In genomic region chr10:87816842-87817178, GRCh38 we compare ENCODE assay signal across 8 cellular contexts. TPM values are rescaled to one million over a fixed set of nuclear protein-coding genes. Genes with fewer than 3 reads are reported as not detected.
DNase-seq lines count a peak whose midpoint lies in the region; ATAC-seq and TF ChIP-seq lines count a peak whose summit lies in the region.

No MANE protein-coding gene starts in this region.

- H3K36me3 ChIP-seq in heart left ventricle: peaks cover 0 to 28% (median 16%) of the 10 kb centered on the region in 9 donors
- no peaks in the 10 kb centered on the region for H3K36me3 ChIP-seq in kidney epithelial cell (ENCODE audit: control insufficient read depth, insufficient read depth, low read length)
- no peaks in the 10 kb centered on the region for H3K36me3 ChIP-seq in vagina

- TF ChIP-seq POLR2A in heart left ventricle (IDR thresholded peaks at IDR 0.05) (no peak), vagina (IDR thresholded peaks at IDR 0.05) (no peak)

- peaks cover 0 to 42% (median 26%) of the 10 kb centered on the region in 12 donors for H3K4me1 ChIP-seq in heart left ventricle
- H3K4me1 ChIP-seq in vagina: peaks cover 29% of the 10 kb centered on the region

- H3K27ac ChIP-seq in heart left ventricle: peak overlapping the region in 9 of 12 donors; percentile 81 to 97 (median 92)
- H3K27ac ChIP-seq in vagina: no peak overlapping the region

- POLR2A ChIA-PET in activated CD8-positive, alpha-beta T cell treated with anti-CD3 and anti-CD28 coated beads, Interleukin-2, amount 10 ng/mL, durations not matched to agents 7 days and 5 days (lab: Charles Lee): interaction anchor here (2.3 to 2.8 kb wide), 2 partner anchors 26 to 46 kb away, joined by 6 to 22 read pairs; partner anchors contain the start of genes KLLN and PTEN

- WGBS in heart left ventricle, 4 donors: 49 to 56% (median 51%) methylated on average over 4 of the region's 4 CpGs

- H3K4me3 Mint-ChIP-seq in activated CD8-positive, alpha-beta T cell treated with anti-CD3 and anti-CD28 coated beads, Interleukin-2, amount 10 ng/mL, durations not matched to agents 7 days and 5 days: peak overlapping the region; percentile 99

- H3K27me3 ChIP-seq in heart left ventricle: no peaks in the 10 kb centered on the region
- H3K27me3 ChIP-seq in kidney epithelial cell (ENCODE audit: control insufficient read depth, insufficient read depth, low read length): no peaks in the 10 kb centered on the region
- no peaks in the 10 kb centered on the region for H3K27me3 ChIP-seq in vagina

- TF ChIP-seq CTCF in heart left ventricle (IDR thresholded peaks at IDR 0.05): no peak
- TF ChIP-seq CTCF in kidney epithelial cell (IDR thresholded peaks at IDR 0.05; ENCODE audit: insufficient read depth, low read length, poor library complexity, severe bottlenecking): no peak
- TF ChIP-seq CTCF in vagina (IDR thresholded peaks at IDR 0.05): no peak

- ATAC-seq in heart left ventricle: no peak
- ATAC-seq in activated CD8-positive, alpha-beta T cell treated with anti-CD3 and anti-CD28 coated beads, Interleukin-2, amount 10 ng/mL, durations not matched to agents 7 days and 5 days: no peak

- no peaks in the 10 kb centered on the region for H3K9me3 Mint-ChIP-seq in activated CD8-positive, alpha-beta T cell treated with anti-CD3 and anti-CD28 coated beads, Interleukin-2, amount 10 ng/mL, durations not matched to agents 7 days and 5 days (ENCODE audit: insufficient read depth)

- H3K9me3 ChIP-seq in heart left ventricle (no peaks in the 10 kb centered on the region), vagina (no peaks in the 10 kb centered on the region)

- intact Hi-C loops in heart left ventricle (cut with DNase I): no loop called here
- intact Hi-C loops in cardiac septum (cut with DNase I): loop anchor here (5.0 kb wide), 1 partner anchor 45 kb away; the partner anchor contains the start of genes KLLN and PTEN
- intact Hi-C loops in vagina (cut with DNase I): no loop called here

- H3K4me3 ChIP-seq in heart left ventricle (peak overlapping the region; percentile 58 to 89 (median 79)), kidney epithelial cell (ENCODE audit: low read depth, low read length) (peak overlapping the region; percentile 76), vagina (peak overlapping the region; percentile 83 to 85)

- peaks cover 34% of the 10 kb centered on the region for H3K4me1 Mint-ChIP-seq in activated CD8-positive, alpha-beta T cell treated with anti-CD3 and anti-CD28 coated beads, Interleukin-2, amount 10 ng/mL, durations not matched to agents 7 days and 5 days (ENCODE audit: low read depth)

- peaks cover 29% of the 10 kb centered on the region for H3K36me3 Mint-ChIP-seq in activated CD8-positive, alpha-beta T cell treated with anti-CD3 and anti-CD28 coated beads, Interleukin-2, amount 10 ng/mL, durations not matched to agents 7 days and 5 days (ENCODE audit: low read depth)

- DNase-seq in heart left ventricle (no peak), cardiac septum (ENCODE audit: low spot score) (no peak), kidney epithelial cell (ENCODE audit: low read depth) (no peak), vagina (ENCODE audit: extremely low spot score in 2 of 2) (no peak), AG08396 (ENCODE audit: low spot score) (no peak), germinal center (ENCODE audit: low spot score) (no peak), NCI-H128 (lab: John Stamatoyannopoulos, UW; ENCODE audit: unreplicated experiment) (no peak)
- no peak for DNase-seq in activated CD8-positive, alpha-beta T cell treated with anti-CD3 and anti-CD28 coated beads, Interleukin-2, amount 10 ng/mL, durations not matched to agents 7 days and 5 days

- H3K27ac Mint-ChIP-seq in activated CD8-positive, alpha-beta T cell treated with anti-CD3 and anti-CD28 coated beads, Interleukin-2, amount 10 ng/mL, durations not matched to agents 7 days and 5 days: peak overlapping the region; percentile 97

- CTCF ChIA-PET in activated CD8-positive, alpha-beta T cell treated with anti-CD3 and anti-CD28 coated beads, Interleukin-2, amount 10 ng/mL, durations not matched to agents 7 days and 5 days (lab: Charles Lee): interaction anchor here (3.0 kb wide), 1 partner anchor 34 kb away, joined by 11 read pairs; no protein-coding TSS in a partner anchor

- no peaks in the 10 kb centered on the region for H3K27me3 Mint-ChIP-seq in activated CD8-positive, alpha-beta T cell treated with anti-CD3 and anti-CD28 coated beads, Interleukin-2, amount 10 ng/mL, durations not matched to agents 7 days and 5 days (ENCODE audit: low read depth)

RNA-seq across cellular contexts. Expression of gene ATAD1, which starts 1.2 kb away (rescaled TPM):
- total RNA-seq in heart left ventricle (100 to 1,000 TPM in 4 of 9 donors, 10 to 100 TPM in 5; 64.8 to 115 (median 87.5) TPM), cardiac septum (92.0 TPM), kidney epithelial cell (39.4 and 48.0 TPM in 2 replicates), vagina (44.7 TPM)
- polyA plus RNA-seq in heart left ventricle: 10 to 100 TPM; 17.5 to 49.0 TPM
- total RNA-seq in activated CD8-positive, alpha-beta T cell treated with anti-CD3 and anti-CD28 coated beads, Interleukin-2, amount 10 ng/mL, durations not matched to agents 7 days and 5 days: 10 to 100 TPM; 38.9 to 42.5 TPM

RNA-seq across cellular contexts. Expression of gene KLLN, which starts 46.5 kb away (rescaled TPM):
- total RNA-seq in heart left ventricle (under 1 TPM; 0.13 to 0.57 (median 0.43) TPM), cardiac septum (0.24 TPM), kidney epithelial cell (1.0 TPM in 2 replicates), vagina (0.25 TPM)
- under 1 TPM; 0.19 to 0.26 TPM for polyA plus RNA-seq in heart left ventricle
- under 1 TPM; 0.79 to 0.94 TPM for total RNA-seq in activated CD8-positive, alpha-beta T cell treated with anti-CD3 and anti-CD28 coated beads, Interleukin-2, amount 10 ng/mL, durations not matched to agents 7 days and 5 days

RNA-seq across cellular contexts. Expression of gene PTEN, which starts 46.6 kb away (rescaled TPM):
- total RNA-seq in heart left ventricle (10 to 100 TPM; 47.5 to 77.7 (median 60.3) TPM), cardiac septum (59.5 TPM), kidney epithelial cell (39.3 and 39.4 TPM in 2 replicates), vagina (121 TPM)
- polyA plus RNA-seq in heart left ventricle: 10 to 100 TPM; 20.1 to 33.1 TPM
- 10 to 100 TPM; 87.2 to 91.9 TPM for total RNA-seq in activated CD8-positive, alpha-beta T cell treated with anti-CD3 and anti-CD28 coated beads, Interleukin-2, amount 10 ng/mL, durations not matched to agents 7 days and 5 days
